ENCODE assay signal across 22 cellular contexts in genomic region chr1:11765661-11766428, GRCh38. TPM values are rescaled to one million over a fixed set of nuclear protein-coding genes. Genes with fewer than 3 reads are reported as not detected.
A peak's percentile ranks its signal among the peaks of the same experiment; 100 is the strongest.
DNase-seq lines count a peak whose midpoint lies in the region; ATAC-seq and TF ChIP-seq lines count a peak whose summit lies in the region.
"Had no signal": no experiment of that assay in that cellular context is flagged by ENCODE, and none has a peak within 500 bp of the region (broad histone marks: within the 10 kb centered on the region; RNA-seq: fewer than 3 reads in every experiment).

No MANE protein-coding gene starts in this region.

- H3K9me3 ChIP-seq in CD4-positive, alpha-beta memory T cell (ENCODE audit: control insufficient read depth in 1 of 2, low read length in 2 of 2), result no peaks in the 10 kb centered on the region
- H3K9me3 ChIP-seq: A549, HAP-1 had no signal

- peaks cover 27% of the 10 kb centered on the region for H3K27me3 Mint-ChIP-seq in neural crest cell (ENCODE audit: low read depth)
- H3K27me3 Mint-ChIP-seq in CD4-positive, alpha-beta memory T cell, result peaks cover 7 to 11% of the 10 kb centered on the region in 2 donors

- H3K27ac Mint-ChIP-seq in neural crest cell (ENCODE audit: unreplicated experiment), result peak overlapping the region; percentile 71
- no peak overlapping the region for H3K27ac Mint-ChIP-seq in stimulated activated effector memory CD8-positive, alpha-beta T cell treated with anti-CD3 and anti-CD28 coated beads, Interleukin-12 subunit alpha, Interleukin-12 subunit beta, amount 100 ng/mL, for 72 hours
- H3K27ac Mint-ChIP-seq in CD4-positive, alpha-beta memory T cell, result no peak overlapping the region
- H3K27ac Mint-ChIP-seq: CD8-positive, alpha-beta T cell had no signal

- H3K27ac ChIP-seq in CD4-positive, alpha-beta memory T cell (ENCODE audit: low read depth, low read length), result no peak overlapping the region
- H3K27ac ChIP-seq: 22Rv1, A549, C4-2B had no signal

- DNase-seq in Right ventricle myocardium inferior (ENCODE audit: missing footprints), result peak; percentile 45
- no peak for DNase-seq in cardiac septum (ENCODE audit: low spot score)
- DNase-seq in neural crest cell (ENCODE audit: low read depth, low spot score), result no peak
- no peak for DNase-seq in stimulated activated effector memory CD8-positive, alpha-beta T cell treated with anti-CD3 and anti-CD28 coated beads, Interleukin-12 subunit alpha, Interleukin-12 subunit beta, amount 100 ng/mL, for 72 hours (ENCODE audit: low spot score in 2 of 2)
- DNase-seq in CD4-positive, alpha-beta memory T cell, result no peak
- DNase-seq in SW 1271 (lab: John Stamatoyannopoulos, UW), result no peak
- DNase-seq in NCI-H526 treated with DMSO at 0.1 percent for 48 hours (lab: John Stamatoyannopoulos, UW), result no peak
- DNase-seq: AML-193; Calu3; CD8-positive, alpha-beta T cell; DMS 273 treated with DMSO at 0.1 percent for 48 hours; DMS53; DND-41; EL had no signal

- no peak for TF ChIP-seq CTCF in neural crest cell (conservative IDR thresholded peaks at IDR 0.05)

- H3K4me3 Mint-ChIP-seq in neural crest cell, result no peak overlapping the region
- H3K4me3 Mint-ChIP-seq in stimulated activated effector memory CD8-positive, alpha-beta T cell treated with anti-CD3 and anti-CD28 coated beads, Interleukin-12 subunit alpha, Interleukin-12 subunit beta, amount 100 ng/mL, for 72 hours, result no peak overlapping the region
- no peak overlapping the region for H3K4me3 Mint-ChIP-seq in CD4-positive, alpha-beta memory T cell
- H3K4me3 Mint-ChIP-seq: CD8-positive, alpha-beta T cell had no signal

- H3K36me3 Mint-ChIP-seq in neural crest cell (ENCODE audit: low read depth), result no peaks in the 10 kb centered on the region
- no peaks in the 10 kb centered on the region for H3K36me3 Mint-ChIP-seq in stimulated activated effector memory CD8-positive, alpha-beta T cell treated with anti-CD3 and anti-CD28 coated beads, Interleukin-12 subunit alpha, Interleukin-12 subunit beta, amount 100 ng/mL, for 72 hours
- H3K36me3 Mint-ChIP-seq in CD4-positive, alpha-beta memory T cell, result no peaks in the 10 kb centered on the region
- H3K36me3 Mint-ChIP-seq: CD8-positive, alpha-beta T cell had no signal

- peaks cover 10% of the 10 kb centered on the region for H3K4me1 ChIP-seq in CD4-positive, alpha-beta memory T cell (ENCODE audit: insufficient read depth, low read length)
- H3K4me1 ChIP-seq: A549 had no signal

- no peaks in the 10 kb centered on the region for H3K9me3 Mint-ChIP-seq in neural crest cell
- no peaks in the 10 kb centered on the region for H3K9me3 Mint-ChIP-seq in stimulated activated effector memory CD8-positive, alpha-beta T cell treated with anti-CD3 and anti-CD28 coated beads, Interleukin-12 subunit alpha, Interleukin-12 subunit beta, amount 100 ng/mL, for 72 hours
- H3K9me3 Mint-ChIP-seq in CD4-positive, alpha-beta memory T cell, result no peaks in the 10 kb centered on the region
- H3K9me3 Mint-ChIP-seq: CD8-positive, alpha-beta T cell had no signal

- POLR2A ChIA-PET in CD4-positive, alpha-beta memory T cell (lab: Charles Lee; ENCODE audit: partially characterized antibody), result no interaction called here

- peaks cover 18% of the 10 kb centered on the region for H3K4me1 Mint-ChIP-seq in neural crest cell
- H3K4me1 Mint-ChIP-seq in stimulated activated effector memory CD8-positive, alpha-beta T cell treated with anti-CD3 and anti-CD28 coated beads, Interleukin-12 subunit alpha, Interleukin-12 subunit beta, amount 100 ng/mL, for 72 hours, result no peaks in the 10 kb centered on the region
- peaks cover 0 to 8% (median 3%) of the 10 kb centered on the region in 4 donors for H3K4me1 Mint-ChIP-seq in CD4-positive, alpha-beta memory T cell

- no peaks in the 10 kb centered on the region for H3K36me3 ChIP-seq in CD4-positive, alpha-beta memory T cell (ENCODE audit: insufficient read depth, low read length)
- H3K36me3 ChIP-seq: HAP-1 had no signal

- H3K27me3 ChIP-seq in CD4-positive, alpha-beta memory T cell (ENCODE audit: insufficient read depth, low read length), result peaks cover 5% of the 10 kb centered on the region

- intact Hi-C loops in Right ventricle myocardium inferior (cut with DNase I), result no loop called here
- intact Hi-C loops in cardiac septum (cut with DNase I), result no loop called here
- intact Hi-C loops in CD4-positive, alpha-beta memory T cell (cut with micrococcal nuclease), result no loop called here

- ATAC-seq in Right ventricle myocardium inferior, result no peak
- peak; percentile 14 for ATAC-seq in esophagus mucosa
- ATAC-seq in stimulated activated effector memory CD8-positive, alpha-beta T cell treated with anti-CD3 and anti-CD28 coated beads, Interleukin-12 subunit alpha, Interleukin-12 subunit beta, amount 100 ng/mL, for 72 hours, result peak; percentile 19
- ATAC-seq: A549; CD8-positive, alpha-beta T cell; GM12878 had no signal

- CTCF ChIA-PET in CD4-positive, alpha-beta memory T cell (lab: Charles Lee; ENCODE audit: partially characterized antibody), result no interaction called here

- H3K4me3 ChIP-seq in CD4-positive, alpha-beta memory T cell (ENCODE audit: low read length in 2 of 2), result no peak overlapping the region
- H3K4me3 ChIP-seq: A549, GM12878, HAP-1 had no signal

RNA-seq across cellular contexts. Expression of gene C1orf167, which starts 3.9 kb away (rescaled TPM):
- 5.0 TPM for total RNA-seq in Right ventricle myocardium inferior
- 2.3 TPM for total RNA-seq in cardiac septum
- total RNA-seq in esophagus mucosa, result 0.84 TPM
- not detected in 2 replicates for total RNA-seq in neural crest cell
- total RNA-seq in CD4-positive, alpha-beta memory T cell, result not detected
- not detected for polyA plus RNA-seq in CD4-positive, alpha-beta memory T cell
- total RNA-seq: Calu3; CD8-positive, alpha-beta T cell; G401; HT-29 had no signal
- polyA plus RNA-seq: A549, GM12878 had no signal

RNA-seq across cellular contexts. Expression of gene AGTRAP, which starts 29.9 kb away (rescaled TPM):
- total RNA-seq in Right ventricle myocardium inferior (18.3 TPM), cardiac septum (17.4 TPM), esophagus mucosa (50.4 TPM), neural crest cell (36.0 and 36.9 TPM in 2 replicates)
- total RNA-seq in CD4-positive, alpha-beta memory T cell, result 10 to 100 TPM; 19.0 to 21.7 TPM
- 10 to 100 TPM; 53.4 to 76.9 TPM for polyA plus RNA-seq in CD4-positive, alpha-beta memory T cell

RNA-seq across cellular contexts. Expression of gene MTHFR, which starts 39.9 kb away (rescaled TPM):
- total RNA-seq in Right ventricle myocardium inferior (34.1 TPM), cardiac septum (33.7 TPM), esophagus mucosa (21.3 TPM), neural crest cell (28.7 and 29.6 TPM in 2 replicates)
- total RNA-seq in CD4-positive, alpha-beta memory T cell, result 10 to 100 TPM; 52.7 to 54.2 TPM
- 1 to 10 TPM; 2.3 to 6.9 TPM for polyA plus RNA-seq in CD4-positive, alpha-beta memory T cell

RNA-seq across cellular contexts. Expression of gene CLCN6, which starts 40.1 kb away (rescaled TPM):
- total RNA-seq in Right ventricle myocardium inferior, result 15.7 TPM
- 26.3 TPM for total RNA-seq in cardiac septum
- total RNA-seq in esophagus mucosa, result 6.9 TPM
- 56.2 and 56.3 TPM in 2 replicates for total RNA-seq in neural crest cell
- total RNA-seq in CD4-positive, alpha-beta memory T cell, result 10 to 100 TPM; 20.8 to 20.9 TPM
- 1 to 10 TPM; 1.4 to 2.6 TPM for polyA plus RNA-seq in CD4-positive, alpha-beta memory T cell
